ENCODE assay signal across 33 cellular contexts in genomic region chr10:90192825-90193224, GRCh38.
"Had no signal": no experiment of that assay in that cellular context is flagged by ENCODE, and none has a peak within 500 bp of the region (broad histone marks: within the 10 kb centered on the region; RNA-seq: fewer than 3 reads in every experiment).

No MANE protein-coding gene starts in this region.

- H2AFZ ChIP-seq: parathyroid adenoma had no signal

- H3K9me3 ChIP-seq: neutrophil, ovary, psoas muscle, right lobe of liver, sigmoid colon, spleen, suprapubic skin, testis, tibial artery, transverse colon, upper lobe of right lung, uterus had no signal

- H3K4me1 Mint-ChIP-seq: naive thymus-derived CD4-positive, alpha-beta T cell; natural killer cell; nephron progenitor cell; neural crest cell; stimulated activated memory B cell treated with anti-CD40 and anti-IgM and Interleukin-4, amounts not matched to agents 10 μg/mL and 1 μg/mL and 100 μg/mL, for 72 hours; stimulated activated naive CD8-positive, alpha-beta T cell treated with anti-CD3 and anti-CD28 coated beads, Interleukin-15, amount 100 ng/mL, for 72 hours had no signal

- H3K4me3 Mint-ChIP-seq: naive thymus-derived CD4-positive, alpha-beta T cell; natural killer cell; nephron progenitor cell; neural crest cell; stimulated activated memory B cell treated with anti-CD40 and anti-IgM and Interleukin-4, amounts not matched to agents 10 μg/mL and 1 μg/mL and 100 μg/mL, for 72 hours; stimulated activated naive CD8-positive, alpha-beta T cell treated with anti-CD3 and anti-CD28 coated beads, Interleukin-15, amount 100 ng/mL, for 72 hours; type B pancreatic cell had no signal

- H3K9ac ChIP-seq: parathyroid adenoma had no signal

- H3K9me3 Mint-ChIP-seq: nephron progenitor cell; stimulated activated memory B cell treated with anti-CD40 and anti-IgM and Interleukin-4, amounts not matched to agents 10 μg/mL and 1 μg/mL and 100 μg/mL, for 72 hours; stimulated activated naive CD8-positive, alpha-beta T cell treated with anti-CD3 and anti-CD28 coated beads, Interleukin-15, amount 100 ng/mL, for 72 hours had no signal

- DNase-seq: naive thymus-derived CD4-positive, alpha-beta T cell; natural killer cell; nephron progenitor cell; nucleus accumbens; ovary; posterior cingulate gyrus; psoas muscle; right cardiac atrium; right lobe of liver; sigmoid colon; small intestine; spleen; stimulated activated CD4-positive, alpha-beta T cell treated with anti-CD3 and anti-CD28 coated beads, Interleukin-12 subunit alpha, Interleukin-12 subunit beta, amount 100 ng/mL, for 4 hours; stimulated activated CD4-positive, alpha-beta T cell treated with anti-CD3 and anti-CD28 coated beads, Interleukin-1b, Interleukin-23, amount 100 ng/mL, for 48 hours; stimulated activated CD4-positive, alpha-beta T cell treated with anti-CD3 and anti-CD28 coated beads, Interleukin-4, amount 100 ng/mL, for 1 hour; stimulated activated CD4-positive, alpha-beta T cell treated with anti-CD3 and anti-CD28 coated beads, Interleukin-4, amount 100 ng/mL, for 4 hours; stimulated activated CD8-positive, alpha-beta memory T cell treated with anti-CD3 and anti-CD28 coated beads, Interleukin-4, amount 100 ng/mL, for 48 hours; stimulated activated naive CD4-positive, alpha-beta T cell; stimulated activated naive CD8-positive, alpha-beta T cell treated with anti-CD3 and anti-CD28 coated beads, Interleukin-15, amount 100 ng/mL, for 72 hours; stimulated activated naive CD8-positive, alpha-beta T cell treated with anti-CD3 and anti-CD28 coated beads, Interleukin-15, Interleukin-2, amounts not matched to agents 100 U/mL and 50 U/mL, for 24 hours; substantia nigra; testis; tibial artery; transverse colon; upper lobe of right lung; uterus had no signal

- H3K36me3 Mint-ChIP-seq: naive thymus-derived CD4-positive, alpha-beta T cell; natural killer cell; stimulated activated memory B cell treated with anti-CD40 and anti-IgM and Interleukin-4, amounts not matched to agents 10 μg/mL and 1 μg/mL and 100 μg/mL, for 72 hours; type B pancreatic cell had no signal

- H3K36me3 ChIP-seq: neutrophil, ovary, right lobe of liver, sigmoid colon, spleen, suprapubic skin, tibial artery, transverse colon, upper lobe of right lung, uterus had no signal

- ATAC-seq: naive thymus-derived CD4-positive, alpha-beta T cell; natural killer cell; psoas muscle; right cardiac atrium; right lobe of liver; stimulated activated memory B cell treated with anti-CD40 and anti-IgM and Interleukin-4, amounts not matched to agents 10 μg/mL and 1 μg/mL and 100 μg/mL, for 72 hours; stimulated activated naive CD8-positive, alpha-beta T cell treated with anti-CD3 and anti-CD28 coated beads, Interleukin-15, amount 100 ng/mL, for 72 hours; stimulated activated naive CD8-positive, alpha-beta T cell treated with anti-CD3 and anti-CD28 coated beads, Interleukin-15, Interleukin-2, amounts not matched to agents 100 U/mL and 50 U/mL, for 24 hours; upper lobe of right lung had no signal

- H3K27ac Mint-ChIP-seq: naive thymus-derived CD4-positive, alpha-beta T cell; natural killer cell; nephron progenitor cell; progenitor cell of endocrine pancreas; stimulated activated memory B cell treated with anti-CD40 and anti-IgM and Interleukin-4, amounts not matched to agents 10 μg/mL and 1 μg/mL and 100 μg/mL, for 72 hours; stimulated activated naive CD8-positive, alpha-beta T cell treated with anti-CD3 and anti-CD28 coated beads, Interleukin-15, amount 100 ng/mL, for 72 hours; type B pancreatic cell had no signal

- H3K4me3 ChIP-seq: ovary, psoas muscle, right lobe of liver, sigmoid colon, spleen, suprapubic skin, testis, tibial artery, transverse colon, upper lobe of right lung, uterus had no signal

- H3K4me1 ChIP-seq: psoas muscle, right lobe of liver, sigmoid colon, spleen, suprapubic skin, testis, tibial artery, transverse colon, upper lobe of right lung, uterus had no signal

- H3K27me3 ChIP-seq: neutrophil, ovary, right lobe of liver, sigmoid colon, spleen, suprapubic skin, testis, tibial artery, transverse colon, upper lobe of right lung, uterus had no signal

- H3K27me3 Mint-ChIP-seq: progenitor cell of endocrine pancreas; stimulated activated memory B cell treated with anti-CD40 and anti-IgM and Interleukin-4, amounts not matched to agents 10 μg/mL and 1 μg/mL and 100 μg/mL, for 72 hours; stimulated activated naive CD8-positive, alpha-beta T cell treated with anti-CD3 and anti-CD28 coated beads, Interleukin-15, amount 100 ng/mL, for 72 hours; type B pancreatic cell had no signal

- H3K27ac ChIP-seq: neutrophil, ovary, parathyroid adenoma, psoas muscle, right lobe of liver, sigmoid colon, spleen, suprapubic skin, testis, tibial artery, transverse colon, upper lobe of right lung, uterus had no signal

- H3K79me2 ChIP-seq: parathyroid adenoma had no signal
